ENCODE assay signal across 22 cellular contexts in genomic region chr2:109597283-109597682, GRCh38.
"Had no signal": no experiment of that assay in that cellular context is flagged by ENCODE, and none has a peak within 500 bp of the region (broad histone marks: within the 10 kb centered on the region; RNA-seq: fewer than 3 reads in every experiment).

No MANE protein-coding gene starts in this region.

- H3K36me3 ChIP-seq: neural progenitor cell, prostate gland, thyroid gland, upper lobe of left lung, uterus had no signal

- ATAC-seq: effector memory CD8-positive, alpha-beta T cell; gastroesophageal sphincter; left cardiac atrium; lower lobe of right lung; natural killer cell treated with Interleukin-12 subunit alpha and Interleukin-12 subunit beta and Interleukin-15 and Interleukin-18, amount 100 ng/mL, for 72 hours had no signal

- H2AFZ ChIP-seq: neural progenitor cell, parathyroid adenoma had no signal

- H3K9me3 ChIP-seq: esophagus muscularis mucosa, gastroesophageal sphincter, left ventricle myocardium inferior, lower lobe of right lung, prostate gland, suprapubic skin, thyroid gland, upper lobe of left lung, uterus had no signal

- H3K4me2 ChIP-seq: neural progenitor cell had no signal

- DNase-seq: effector memory CD8-positive, alpha-beta T cell; glutamatergic neuron; left cardiac atrium; left ventricle myocardium inferior; lower lobe of right lung; mesenchymal stem cell; midbrain; nucleus accumbens; small intestine; stimulated activated CD4-positive, alpha-beta T cell treated with anti-CD3 and anti-CD28 coated beads, Interleukin-2, amount 100 ng/mL, for 48 hours; stimulated activated naive CD4-positive, alpha-beta T cell treated with Interleukin-2 at 50 U/mL for 16 hours; thyroid gland; upper lobe of left lung; uterus had no signal

- H3K4me3 ChIP-seq: esophagus muscularis mucosa, gastroesophageal sphincter, left ventricle myocardium inferior, lower lobe of right lung, neural progenitor cell, prostate gland, suprapubic skin, thyroid gland, upper lobe of left lung, uterus had no signal

- H3K4me1 ChIP-seq: lower lobe of right lung, prostate gland, upper lobe of left lung, uterus had no signal

- H3K27ac ChIP-seq: epithelial cell of prostate, esophagus muscularis mucosa, gastroesophageal sphincter, left ventricle myocardium inferior, lower lobe of right lung, neural progenitor cell, parathyroid adenoma, prostate gland, suprapubic skin, thyroid gland, upper lobe of left lung, uterus had no signal
